1 cellular context compared by ENCODE assay signal in genomic region chr10:84264611-84265141, GRCh38.
TF ChIP-seq lines count a peak whose summit lies in the region.

No MANE protein-coding gene starts in this region.

TF ChIP-seq in K562, 482 proteins besides CTCF, POLR2A, EP300 and RAD21 (continued from another document and continues in another):
- TF ChIP-seq ZBTB40 (IDR thresholded peaks at IDR 0.05) (no peak), ZBTB40 (CRISPR knock-in tag; IDR thresholded peaks at IDR 0.05) (no peak), DEAF1 (CRISPR knock-in tag; IDR thresholded peaks at IDR 0.05) (peak; percentile 89), HES1 (IDR thresholded peaks at IDR 0.05; ENCODE audit: low read depth) (no peak), GABPB2 (CRISPR knock-in tag; conservative IDR thresholded peaks at IDR 0.05) (no peak), MYC (IDR thresholded peaks at IDR 0.05; ENCODE audit: low read depth, low read length) (0 out of 2 replicates have a peak, but pooled peaks have one; percentile 11), MYC (CRISPR knock-in tag; IDR thresholded peaks at IDR 0.05; ENCODE audit: borderline replicate concordance, low read depth) (no peak), SMAD3 (CRISPR knock-in tag; conservative IDR thresholded peaks at IDR 0.05) (no peak), HDAC2 (IDR thresholded peaks at IDR 0.05) (no peak), USF2 (CRISPR knock-in tag; IDR thresholded peaks at IDR 0.05) (no peak), HNRNPH1 (optimal IDR thresholded peaks at IDR 0.05; ENCODE audit: low read depth, low read length) (no peak), ZNF175 (CRISPR knock-in tag; IDR thresholded peaks at IDR 0.05; ENCODE audit: low read depth) (no peak), LCOR (CRISPR knock-in tag; IDR thresholded peaks at IDR 0.05) (no peak), TAL1 (IDR thresholded peaks at IDR 0.05) (no peak), GTF2F1 (IDR thresholded peaks at IDR 0.05; ENCODE audit: low read depth, low read length) (no peak), MIER1 (IDR thresholded peaks at IDR 0.05; ENCODE audit: low read depth) (no peak), ZNF23 (CRISPR knock-in tag; IDR thresholded peaks at IDR 0.05) (no peak), ZNF347 (CRISPR knock-in tag; IDR thresholded peaks at IDR 0.05; ENCODE audit: low read depth) (no peak), NBN (IDR thresholded peaks at IDR 0.05; ENCODE audit: low read depth) (no peak), ZNF274 (IDR thresholded peaks at IDR 0.05; ENCODE audit: borderline replicate concordance, low read depth, low read length) (no peak), L3MBTL2 (IDR thresholded peaks at IDR 0.05) (0 out of 2 replicates have a peak, but pooled peaks have one; percentile 14), MLX (CRISPR knock-in tag; conservative IDR thresholded peaks at IDR 0.05) (no peak), GABPA (tag; conservative IDR thresholded peaks at IDR 0.05; ENCODE audit: low read depth) (no peak), TRIM24 (IDR thresholded peaks at IDR 0.05) (no peak), DNMT1 (IDR thresholded peaks at IDR 0.05) (no peak), STAT5A (IDR thresholded peaks at IDR 0.05; ENCODE audit: borderline replicate concordance, low read length) (no peak), MAZ (CRISPR knock-in tag; conservative IDR thresholded peaks at IDR 0.05 in 1 of 2, IDR thresholded peaks at IDR 0.05 in 1 of 2) (peak in 1 of 2 experiments; percentile 38; a peak in 1 of 4 replicates), RBM17 (IDR thresholded peaks at IDR 0.05; ENCODE audit: borderline replicate concordance, low read depth, low read length) (no peak), NR1H2 (CRISPR knock-in tag; IDR thresholded peaks at IDR 0.05) (no peak), PPARD (CRISPR knock-in tag; IDR thresholded peaks at IDR 0.05) (no peak), CBFA2T2 (conservative IDR thresholded peaks at IDR 0.05) (no peak), HCFC1 (IDR thresholded peaks at IDR 0.05; ENCODE audit: low read depth, low read length) (no peak), EZH2 (IDR thresholded peaks at IDR 0.05; ENCODE audit: borderline replicate concordance, low read depth, low read length) (no peak), ARID2 (IDR thresholded peaks at IDR 0.05) (peak; percentile 84), TRIM25 (IDR thresholded peaks at IDR 0.05; ENCODE audit: borderline replicate concordance) (no peak), PML (IDR thresholded peaks at IDR 0.05; ENCODE audit: low read length) (no peak), ZNF239 (CRISPR knock-in tag; IDR thresholded peaks at IDR 0.05) (no peak), RFX5 (IDR thresholded peaks at IDR 0.05; ENCODE audit: low read depth, low read length) (no peak), SOX6 (IDR thresholded peaks at IDR 0.05) (no peak)
- TF ChIP-seq, protein P1, sequence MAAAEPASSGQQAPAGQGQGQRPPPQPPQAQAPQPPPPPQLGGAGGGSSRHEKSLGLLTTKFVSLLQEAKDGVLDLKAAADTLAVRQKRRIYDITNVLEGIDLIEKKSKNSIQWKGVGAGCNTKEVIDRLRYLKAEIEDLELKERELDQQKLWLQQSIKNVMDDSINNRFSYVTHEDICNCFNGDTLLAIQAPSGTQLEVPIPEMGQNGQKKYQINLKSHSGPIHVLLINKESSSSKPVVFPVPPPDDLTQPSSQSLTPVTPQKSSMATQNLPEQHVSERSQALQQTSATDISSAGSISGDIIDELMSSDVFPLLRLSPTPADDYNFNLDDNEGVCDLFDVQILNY (CRISPR knock-in tag; IDR thresholded peaks at IDR 0.05), result no peak
- TF ChIP-seq, protein P2, sequence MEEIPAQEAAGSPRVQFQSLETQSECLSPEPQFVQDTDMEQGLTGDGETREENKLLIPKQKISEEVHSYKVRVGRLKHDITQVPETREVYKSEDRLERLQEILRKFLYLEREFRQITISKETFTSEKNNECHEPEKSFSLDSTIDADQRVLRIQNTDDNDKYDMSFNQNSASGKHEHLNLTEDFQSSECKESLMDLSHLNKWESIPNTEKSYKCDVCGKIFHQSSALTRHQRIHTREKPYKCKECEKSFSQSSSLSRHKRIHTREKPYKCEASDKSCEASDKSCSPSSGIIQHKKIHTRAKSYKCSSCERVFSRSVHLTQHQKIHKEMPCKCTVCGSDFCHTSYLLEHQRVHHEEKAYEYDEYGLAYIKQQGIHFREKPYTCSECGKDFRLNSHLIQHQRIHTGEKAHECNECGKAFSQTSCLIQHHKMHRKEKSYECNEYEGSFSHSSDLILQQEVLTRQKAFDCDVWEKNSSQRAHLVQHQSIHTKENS (CRISPR knock-in tag; IDR thresholded peaks at IDR 0.05), result no peak
- TF ChIP-seq, protein P3, sequence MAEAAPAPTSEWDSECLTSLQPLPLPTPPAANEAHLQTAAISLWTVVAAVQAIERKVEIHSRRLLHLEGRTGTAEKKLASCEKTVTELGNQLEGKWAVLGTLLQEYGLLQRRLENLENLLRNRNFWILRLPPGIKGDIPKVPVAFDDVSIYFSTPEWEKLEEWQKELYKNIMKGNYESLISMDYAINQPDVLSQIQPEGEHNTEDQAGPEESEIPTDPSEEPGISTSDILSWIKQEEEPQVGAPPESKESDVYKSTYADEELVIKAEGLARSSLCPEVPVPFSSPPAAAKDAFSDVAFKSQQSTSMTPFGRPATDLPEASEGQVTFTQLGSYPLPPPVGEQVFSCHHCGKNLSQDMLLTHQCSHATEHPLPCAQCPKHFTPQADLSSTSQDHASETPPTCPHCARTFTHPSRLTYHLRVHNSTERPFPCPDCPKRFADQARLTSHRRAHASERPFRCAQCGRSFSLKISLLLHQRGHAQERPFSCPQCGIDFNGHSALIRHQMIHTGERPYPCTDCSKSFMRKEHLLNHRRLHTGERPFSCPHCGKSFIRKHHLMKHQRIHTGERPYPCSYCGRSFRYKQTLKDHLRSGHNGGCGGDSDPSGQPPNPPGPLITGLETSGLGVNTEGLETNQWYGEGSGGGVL (CRISPR knock-in tag; IDR thresholded peaks at IDR 0.05), result no peak
- TF ChIP-seq, protein P4, sequence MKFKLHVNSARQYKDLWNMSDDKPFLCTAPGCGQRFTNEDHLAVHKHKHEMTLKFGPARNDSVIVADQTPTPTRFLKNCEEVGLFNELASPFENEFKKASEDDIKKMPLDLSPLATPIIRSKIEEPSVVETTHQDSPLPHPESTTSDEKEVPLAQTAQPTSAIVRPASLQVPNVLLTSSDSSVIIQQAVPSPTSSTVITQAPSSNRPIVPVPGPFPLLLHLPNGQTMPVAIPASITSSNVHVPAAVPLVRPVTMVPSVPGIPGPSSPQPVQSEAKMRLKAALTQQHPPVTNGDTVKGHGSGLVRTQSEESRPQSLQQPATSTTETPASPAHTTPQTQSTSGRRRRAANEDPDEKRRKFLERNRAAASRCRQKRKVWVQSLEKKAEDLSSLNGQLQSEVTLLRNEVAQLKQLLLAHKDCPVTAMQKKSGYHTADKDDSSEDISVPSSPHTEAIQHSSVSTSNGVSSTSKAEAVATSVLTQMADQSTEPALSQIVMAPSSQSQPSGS (CRISPR knock-in tag; IDR thresholded peaks at IDR 0.05), result no peak
